Comparison of ENCODE assay signal across 17 cellular contexts in the genomic region with DNA sequence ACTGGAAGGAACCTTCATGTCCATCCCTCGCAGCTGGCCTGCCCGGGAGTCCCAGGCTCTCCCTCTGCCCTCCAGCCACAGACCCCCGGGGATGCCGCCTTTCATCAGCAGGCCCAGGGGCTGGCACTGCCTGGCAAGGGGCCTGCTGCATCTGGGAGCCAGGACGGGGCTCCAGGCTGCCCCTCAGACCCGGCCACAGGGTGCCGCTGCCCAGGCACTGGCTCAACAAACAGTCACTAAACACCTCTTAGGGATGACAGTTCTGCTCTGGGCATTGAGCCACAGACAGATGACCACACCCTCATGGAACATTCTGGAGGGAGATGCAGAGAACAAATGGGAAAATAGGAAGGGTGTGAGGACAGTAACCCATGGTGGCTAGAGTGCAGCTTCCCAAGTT.
"Had no signal": no experiment of that assay in that cellular context is flagged by ENCODE, and none has a peak within 500 bp of the region (broad histone marks: within the 10 kb centered on the region; RNA-seq: fewer than 3 reads in every experiment).

No MANE protein-coding gene starts in this region.

- H3K9me3 Mint-ChIP-seq: activated naive CD4-positive, alpha-beta T cell treated with anti-CD3 and anti-CD28 coated beads for 36 hours; activated T-helper 1 cell treated with anti-CD3 and anti-CD28 coated beads, Interleukin-12 subunit alpha, Interleukin-12 subunit beta, Interleukin-2, Interleukin-4 antibody, amounts not matched to agents 30 ng/mL and 10 ng/mL and 1 ng/mL, durations not matched to agents 14 hours and 24 hours and 36 hours; nephron had no signal

- H3K36me3 ChIP-seq: colonic mucosa, esophagus squamous epithelium, prostate gland, uterus had no signal

- H3K27me3 ChIP-seq: colonic mucosa, uterus had no signal

- H3K27ac Mint-ChIP-seq: activated naive CD4-positive, alpha-beta T cell treated with anti-CD3 and anti-CD28 coated beads for 36 hours; activated T-helper 1 cell treated with anti-CD3 and anti-CD28 coated beads, Interleukin-12 subunit alpha, Interleukin-12 subunit beta, Interleukin-2, Interleukin-4 antibody, amounts not matched to agents 30 ng/mL and 10 ng/mL and 1 ng/mL, durations not matched to agents 14 hours and 24 hours and 36 hours; nephron; stimulated activated memory B cell treated with anti-CD40 and anti-IgM and Interleukin-4, amounts not matched to agents 10 μg/mL and 1 μg/mL and 100 μg/mL, for 72 hours had no signal

- H3K36me3 Mint-ChIP-seq: stimulated activated memory B cell treated with anti-CD40 and anti-IgM and Interleukin-4, amounts not matched to agents 10 μg/mL and 1 μg/mL and 100 μg/mL, for 72 hours had no signal

- H3K9me3 ChIP-seq: colonic mucosa, esophagus squamous epithelium, prostate gland, uterus had no signal

- H3K4me3 Mint-ChIP-seq: activated naive CD4-positive, alpha-beta T cell treated with anti-CD3 and anti-CD28 coated beads for 36 hours; activated T-helper 1 cell treated with anti-CD3 and anti-CD28 coated beads, Interleukin-12 subunit alpha, Interleukin-12 subunit beta, Interleukin-2, Interleukin-4 antibody, amounts not matched to agents 30 ng/mL and 10 ng/mL and 1 ng/mL, durations not matched to agents 14 hours and 24 hours and 36 hours; nephron; stimulated activated memory B cell treated with anti-CD40 and anti-IgM and Interleukin-4, amounts not matched to agents 10 μg/mL and 1 μg/mL and 100 μg/mL, for 72 hours had no signal

- ATAC-seq: activated CD4-positive, CD25-positive, alpha-beta regulatory T cell treated with anti-CD3 and anti-CD28 coated beads, Interleukin-2, amount 50 U/mL, for 24 hours; stimulated activated memory B cell treated with anti-CD40 and anti-IgM and Interleukin-4, amounts not matched to agents 10 μg/mL and 1 μg/mL and 100 μg/mL, for 72 hours had no signal

- H3K4me1 Mint-ChIP-seq: nephron; stimulated activated memory B cell treated with anti-CD40 and anti-IgM and Interleukin-4, amounts not matched to agents 10 μg/mL and 1 μg/mL and 100 μg/mL, for 72 hours had no signal

- DNase-seq: activated CD4-positive, alpha-beta T cell treated with anti-CD3 and anti-CD28 coated beads, Interleukin-2, amount 50 U/mL, for 1 hour; activated naive CD4-positive, alpha-beta T cell treated with anti-CD3 and anti-CD28 coated beads for 36 hours; caudate nucleus; colonic mucosa; effector CD4-positive, alpha-beta T cell; esophagus squamous epithelium; foreskin fibroblast; occipital lobe; stimulated activated CD4-positive, alpha-beta T cell treated with anti-CD3 and anti-CD28 coated beads, Interleukin-12 subunit alpha, Interleukin-12 subunit beta, amount 100 ng/mL, for 4 hours; stimulated activated CD4-positive, alpha-beta T cell treated with anti-CD3 and anti-CD28 coated beads, Interleukin-2, amount 100 ng/mL, for 48 hours; uterus had no signal

- H3K4me3 ChIP-seq: colonic mucosa, esophagus squamous epithelium, prostate gland, SK-N-MC, uterus had no signal

- H3K4me1 ChIP-seq: colonic mucosa, esophagus squamous epithelium, prostate gland, uterus had no signal

- H3K27ac ChIP-seq: colonic mucosa, esophagus squamous epithelium, prostate gland, SK-N-MC, uterus had no signal
